ENCODE assay signal across 23 cellular contexts in the genomic region with DNA sequence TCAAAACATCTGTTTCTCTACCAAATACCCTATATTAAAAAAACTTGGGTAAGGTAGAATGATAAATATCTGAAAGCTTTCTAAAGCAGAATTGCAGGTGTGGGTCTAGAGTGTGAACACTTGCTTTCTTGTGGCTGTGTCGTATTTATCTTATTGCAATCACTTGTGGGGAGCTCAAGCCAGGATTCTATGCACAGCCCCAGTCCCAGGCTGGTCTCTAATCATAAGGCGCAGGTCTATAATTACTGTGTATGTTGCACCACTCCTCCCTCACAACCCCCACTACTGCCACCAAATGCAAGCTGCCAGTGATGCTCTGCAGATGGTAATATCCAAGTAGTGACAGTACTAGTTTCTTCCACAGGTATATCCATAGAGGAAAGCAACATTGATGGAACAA. TPM values are rescaled to one million over a fixed set of nuclear protein-coding genes. Genes with fewer than 3 reads are reported as not detected.
A peak's percentile ranks its signal among the peaks of the same experiment; 100 is the strongest.
DNase-seq lines count a peak whose midpoint lies in the region; ATAC-seq lines count a peak whose summit lies in the region.
"Had no signal": no experiment of that assay in that cellular context is flagged by ENCODE, and none has a peak within 500 bp of the region (broad histone marks: within the 10 kb centered on the region; RNA-seq: fewer than 3 reads in every experiment).

No MANE protein-coding gene starts in this region.

- POLR2A ChIA-PET in CD8-positive, alpha-beta memory T cell (lab: Charles Lee), result interaction anchor here (1.1 to 3.9 kb wide), 3 partner anchors 33 to 186 kb away, joined by 3 to 20 read pairs (median 12); no protein-coding TSS in a partner anchor
- POLR2A ChIA-PET in naive thymus-derived CD4-positive, alpha-beta T cell (lab: Charles Lee), result interaction anchor here (0.6 to 4.4 kb wide), 9 partner anchors 14 to 80 kb away, joined by 3 to 54 read pairs (median 4); no protein-coding TSS in a partner anchor

- no peak overlapping the region for H3K27ac Mint-ChIP-seq in activated CD4-positive, alpha-beta T cell treated with anti-CD3 and anti-CD28 coated beads, Interleukin-2, amount 10 ng/mL, durations not matched to agents 24 days and 14 days
- peak overlapping the region in 7 of 8 donors; percentile 36 to 95 (median 77) for H3K27ac Mint-ChIP-seq in CD8-positive, alpha-beta memory T cell
- H3K27ac Mint-ChIP-seq in dendritic cell treated with granulocyte-macrophage colony-stimulating factor and Interleukin-4, amounts not matched to agents 40 ng/mL and 50 ng/mL, for 4 days, result peak overlapping the region; percentile 99
- peak overlapping the region in 1 of 9 donors; percentile 78 for H3K27ac Mint-ChIP-seq in naive thymus-derived CD4-positive, alpha-beta T cell
- H3K27ac Mint-ChIP-seq: B cell had no signal

- DNase-seq in activated CD4-positive, alpha-beta T cell treated with anti-CD3 and anti-CD28 coated beads, Interleukin-2, amount 10 ng/mL, durations not matched to agents 24 days and 14 days, result no peak
- DNase-seq in activated CD4-positive, alpha-beta T cell treated with anti-CD3 and anti-CD28 coated beads for 4 hours, result no peak
- peak in 1 of 5 donors; percentile 19 for DNase-seq in CD8-positive, alpha-beta memory T cell
- DNase-seq in NCI-H69 (lab: John Stamatoyannopoulos, UW) (peak; percentile 75), AG08396 (ENCODE audit: low spot score) (no peak), iPS-NIHi11 (ENCODE audit: low spot score) (no peak)
- DNase-seq in naive thymus-derived CD4-positive, alpha-beta T cell, result no peak
- DNase-seq: COR-L47, DMS 273 treated with DMSO at 0.1 percent for 48 hours, DND-41, IMR-90, Kasumi-1, NCI-H1436, NCI-H1930, NCI-H345, NCI-H524, OCI-M1 had no signal

- H3K4me1 Mint-ChIP-seq in activated CD4-positive, alpha-beta T cell treated with anti-CD3 and anti-CD28 coated beads, Interleukin-2, amount 10 ng/mL, durations not matched to agents 24 days and 14 days, result peaks cover 18% of the 10 kb centered on the region
- peaks cover 32 to 35% (median 33%) of the 10 kb centered on the region in 3 donors for H3K4me1 Mint-ChIP-seq in CD8-positive, alpha-beta memory T cell
- peaks cover 6% of the 10 kb centered on the region for H3K4me1 Mint-ChIP-seq in dendritic cell treated with granulocyte-macrophage colony-stimulating factor and Interleukin-4, amounts not matched to agents 40 ng/mL and 50 ng/mL, for 4 days (ENCODE audit: low read depth)
- H3K4me1 Mint-ChIP-seq in naive thymus-derived CD4-positive, alpha-beta T cell, result peaks cover 11 to 35% (median 23%) of the 10 kb centered on the region in 7 donors

- H3K4me3 ChIP-seq in CD8-positive, alpha-beta memory T cell (ENCODE audit: low read length), result no peak overlapping the region
- H3K4me3 ChIP-seq in naive thymus-derived CD4-positive, alpha-beta T cell (ENCODE audit: low read length), result no peak overlapping the region
- H3K4me3 ChIP-seq: GM12878, SJSA1 had no signal

- H3K9me3 Mint-ChIP-seq in activated CD4-positive, alpha-beta T cell treated with anti-CD3 and anti-CD28 coated beads, Interleukin-2, amount 10 ng/mL, durations not matched to agents 24 days and 14 days, result no peaks in the 10 kb centered on the region
- no peaks in the 10 kb centered on the region for H3K9me3 Mint-ChIP-seq in CD8-positive, alpha-beta memory T cell
- no peaks in the 10 kb centered on the region for H3K9me3 Mint-ChIP-seq in dendritic cell treated with granulocyte-macrophage colony-stimulating factor and Interleukin-4, amounts not matched to agents 40 ng/mL and 50 ng/mL, for 4 days
- H3K9me3 Mint-ChIP-seq in naive thymus-derived CD4-positive, alpha-beta T cell, result peaks cover 0 to 3% (median 0%) of the 10 kb centered on the region in 11 donors

- H3K27me3 ChIP-seq in CD8-positive, alpha-beta memory T cell (ENCODE audit: insufficient read depth, low read length, poor library complexity, severe bottlenecking), result no peaks in the 10 kb centered on the region
- no peaks in the 10 kb centered on the region for H3K27me3 ChIP-seq in naive thymus-derived CD4-positive, alpha-beta T cell (ENCODE audit: control insufficient read depth in 2 of 2, insufficient read depth in 2 of 2, low read length in 2 of 2)
- H3K27me3 ChIP-seq: SJSA1 had no signal

- H3K36me3 Mint-ChIP-seq in activated CD4-positive, alpha-beta T cell treated with anti-CD3 and anti-CD28 coated beads, Interleukin-2, amount 10 ng/mL, durations not matched to agents 24 days and 14 days (ENCODE audit: low read depth), result peaks cover 3% of the 10 kb centered on the region
- H3K36me3 Mint-ChIP-seq in CD8-positive, alpha-beta memory T cell, result peaks cover 0 to 12% (median 0%) of the 10 kb centered on the region in 3 donors
- peaks cover 18% of the 10 kb centered on the region for H3K36me3 Mint-ChIP-seq in dendritic cell treated with granulocyte-macrophage colony-stimulating factor and Interleukin-4, amounts not matched to agents 40 ng/mL and 50 ng/mL, for 4 days (ENCODE audit: low read depth)
- H3K36me3 Mint-ChIP-seq in naive thymus-derived CD4-positive, alpha-beta T cell, result peaks cover 0 to 7% (median 0%) of the 10 kb centered on the region in 5 donors
- H3K36me3 Mint-ChIP-seq: CD14-positive monocyte had no signal

- no peaks in the 10 kb centered on the region for H3K9me3 ChIP-seq in CD8-positive, alpha-beta memory T cell (ENCODE audit: low read length)
- no peaks in the 10 kb centered on the region for H3K9me3 ChIP-seq in naive thymus-derived CD4-positive, alpha-beta T cell (ENCODE audit: control insufficient read depth in 2 of 3, low read length in 3 of 3)
- H3K9me3 ChIP-seq: SJSA1 had no signal

- no peaks in the 10 kb centered on the region for H3K36me3 ChIP-seq in CD8-positive, alpha-beta memory T cell (ENCODE audit: insufficient read depth, low read length)
- H3K36me3 ChIP-seq in naive thymus-derived CD4-positive, alpha-beta T cell (ENCODE audit: control insufficient read depth in 2 of 3, insufficient read depth in 3 of 3, low read length in 3 of 3), result no peaks in the 10 kb centered on the region

- intact Hi-C loops in activated CD4-positive, alpha-beta T cell treated with anti-CD3 and anti-CD28 coated beads, Interleukin-2, amount 10 ng/mL, durations not matched to agents 24 days and 14 days (cut with micrococcal nuclease), result no loop called here
- intact Hi-C loops in dendritic cell treated with granulocyte-macrophage colony-stimulating factor and Interleukin-4, amounts not matched to agents 40 ng/mL and 50 ng/mL, for 4 days (cut with micrococcal nuclease), result loop anchor here (5.0 kb wide), 1 partner anchor 87 kb away; no protein-coding TSS in a partner anchor
- intact Hi-C loops in naive thymus-derived CD4-positive, alpha-beta T cell (cut with micrococcal nuclease), result no loop called here

- H3K27me3 Mint-ChIP-seq in activated CD4-positive, alpha-beta T cell treated with anti-CD3 and anti-CD28 coated beads, Interleukin-2, amount 10 ng/mL, durations not matched to agents 24 days and 14 days, result no peaks in the 10 kb centered on the region
- H3K27me3 Mint-ChIP-seq in CD8-positive, alpha-beta memory T cell, result no peaks in the 10 kb centered on the region
- H3K27me3 Mint-ChIP-seq in dendritic cell treated with granulocyte-macrophage colony-stimulating factor and Interleukin-4, amounts not matched to agents 40 ng/mL and 50 ng/mL, for 4 days, result no peaks in the 10 kb centered on the region
- peaks cover 0 to 3% (median 0%) of the 10 kb centered on the region in 5 donors for H3K27me3 Mint-ChIP-seq in naive thymus-derived CD4-positive, alpha-beta T cell
- H3K27me3 Mint-ChIP-seq: B cell had no signal

- no peak for ATAC-seq in naive thymus-derived CD4-positive, alpha-beta T cell
- ATAC-seq: GM12878, Right ventricle myocardium inferior had no signal

- peak overlapping the region; percentile 7 for H3K4me3 Mint-ChIP-seq in activated CD4-positive, alpha-beta T cell treated with anti-CD3 and anti-CD28 coated beads, Interleukin-2, amount 10 ng/mL, durations not matched to agents 24 days and 14 days
- H3K4me3 Mint-ChIP-seq in CD8-positive, alpha-beta memory T cell, result peak overlapping the region; percentile 2 to 97 (median 43)
- no peak overlapping the region for H3K4me3 Mint-ChIP-seq in dendritic cell treated with granulocyte-macrophage colony-stimulating factor and Interleukin-4, amounts not matched to agents 40 ng/mL and 50 ng/mL, for 4 days
- H3K4me3 Mint-ChIP-seq in naive thymus-derived CD4-positive, alpha-beta T cell, result peak overlapping the region in 2 of 10 donors; percentile 1 to 34
- H3K4me3 Mint-ChIP-seq: B cell, CD14-positive monocyte had no signal

- peaks cover 22% of the 10 kb centered on the region for H3K4me1 ChIP-seq in CD8-positive, alpha-beta memory T cell (ENCODE audit: insufficient read depth, low read length)
- H3K4me1 ChIP-seq in naive thymus-derived CD4-positive, alpha-beta T cell (ENCODE audit: control insufficient read depth in 2 of 2, insufficient read depth in 2 of 2, low read length in 2 of 2), result peaks cover under 1 to 21% of the 10 kb centered on the region in 2 donors
- H3K4me1 ChIP-seq: SJSA1 had no signal

- H3K27ac ChIP-seq in CD8-positive, alpha-beta memory T cell (ENCODE audit: low read depth, low read length), result no peak overlapping the region
- no peak overlapping the region for H3K27ac ChIP-seq in naive thymus-derived CD4-positive, alpha-beta T cell (ENCODE audit: low read depth, low read length)
- H3K27ac ChIP-seq: SJSA1 had no signal

- CTCF ChIA-PET in CD8-positive, alpha-beta memory T cell (lab: Charles Lee), result interaction anchor here (1.0 to 3.7 kb wide), 11 partner anchors 20 to 129 kb away, joined by 3 to 23 read pairs (median 4); no protein-coding TSS in a partner anchor
- CTCF ChIA-PET in naive thymus-derived CD4-positive, alpha-beta T cell (lab: Charles Lee), result interaction anchor here (0.9 to 1.3 kb wide), 3 partner anchors 19 to 80 kb away, joined by 3 to 4 read pairs (median 3); no protein-coding TSS in a partner anchor

RNA-seq across cellular contexts. Expression of a gene that starts 2.2 kb away (rescaled TPM):
- 27.1 and 28.0 TPM in 2 replicates for total RNA-seq in activated CD4-positive, alpha-beta T cell treated with anti-CD3 and anti-CD28 coated beads, Interleukin-2, amount 10 ng/mL, durations not matched to agents 24 days and 14 days
- total RNA-seq in CD8-positive, alpha-beta memory T cell, result 10 to 100 TPM; 31.5 to 32.3 TPM
- 13.1 TPM for polyA plus RNA-seq in CD8-positive, alpha-beta memory T cell
- 10 to 100 TPM in 4 of 5 experiments, 1 to 10 TPM in 1; 5.1 to 39.2 (median 30.8) TPM for total RNA-seq in naive thymus-derived CD4-positive, alpha-beta T cell
- 1 to 10 TPM; 3.0 to 3.5 TPM for polyA plus RNA-seq in naive thymus-derived CD4-positive, alpha-beta T cell
